In the genomic region with DNA sequence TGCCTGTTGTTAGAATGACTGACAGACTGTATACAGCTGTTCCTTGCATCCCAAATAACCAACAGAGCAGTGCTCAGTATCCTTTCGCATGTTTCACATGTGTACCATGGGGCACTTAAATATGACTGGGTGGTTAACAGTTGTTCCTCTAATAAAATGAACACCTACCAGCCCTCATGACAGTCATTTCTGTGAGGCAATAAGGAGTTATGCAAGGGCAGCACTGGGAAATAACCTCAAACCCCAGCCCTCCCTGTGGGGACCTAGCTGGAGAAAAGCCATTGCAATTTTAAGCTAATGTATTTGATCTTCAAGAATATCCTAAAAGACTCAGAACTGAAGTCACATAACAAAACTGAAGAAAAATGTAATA, we compare ENCODE assay signal across 26 cellular contexts. TPM values are rescaled to one million over a fixed set of nuclear protein-coding genes. Genes with fewer than 3 reads are reported as not detected.
DNase-seq lines count a peak whose midpoint lies in the region; ATAC-seq and TF ChIP-seq lines count a peak whose summit lies in the region.
"Had no signal": no experiment of that assay in that cellular context is flagged by ENCODE, and none has a peak within 500 bp of the region (broad histone marks: within the 10 kb centered on the region; RNA-seq: fewer than 3 reads in every experiment).

No MANE protein-coding gene starts in this region.

- peak overlapping the region in 6 of 8 donors; percentile 16 to 75 (median 66) for H3K27ac ChIP-seq in spleen
- H3K27ac ChIP-seq: 22Rv1, epithelial cell of prostate, lower lobe of right lung, pancreas had no signal

- 58 to 87% (median 72%) methylated on average over 1 of the region's 1 CpG for WGBS in spleen, 5 donors

- no peak for TF ChIP-seq POLR2A in spleen (IDR thresholded peaks at IDR 0.05)

- H3K27me3 ChIP-seq in spleen (replicated peaks in 1 of 7) = no peaks in the 10 kb centered on the region
- H3K27me3 ChIP-seq: pancreas had no signal

- intact Hi-C loops in cardiac septum (cut with DNase I) = no loop called here
- intact Hi-C loops in spleen (cut with DNase I; ENCODE audit: low total_unique reads) = no loop called here

- peak; percentile 21 for DNase-seq in NK-92 treated with Interleukin-12 subunit alpha and Interleukin-12 subunit beta, amount 100 ng/mL, for 24 hours (lab: John Stamatoyannopoulos, UW)
- DNase-seq in NK-92 (lab: John Stamatoyannopoulos, UW; ENCODE audit: unreplicated experiment) = no peak
- peak; percentile 83 for DNase-seq in NOMO-1 treated with DMSO at 0.1 percent for 48 hours (lab: John Stamatoyannopoulos, UW; ENCODE audit: unreplicated experiment)
- DNase-seq in cardiac septum (ENCODE audit: low spot score) = peak; percentile 82
- DNase-seq in spleen = no peak
- DNase-seq: activated CD4-positive, alpha-beta T cell treated with anti-CD3 and anti-CD28 coated beads, Interleukin-2, amount 10 ng/mL, durations not matched to agents 7 days and 5 days; activated naive CD4-positive, alpha-beta T cell treated with Interleukin-2 at 50 U/mL for 16 hours; CD4-positive, alpha-beta T cell; effector CD8-positive, alpha-beta T cell; HCEC 1CT; Karpas-422; lower lobe of right lung; NCI-H1092 treated with DMSO at 0.1 percent for 48 hours; NCI-H187 treated with DMSO at 0.1 percent for 48 hours; NCI-H526; pancreas; stimulated activated naive CD4-positive, alpha-beta T cell; T-helper 9 cell had no signal

- H3K4me1 ChIP-seq in spleen = peaks cover 0 to 59% (median 16%) of the 10 kb centered on the region in 6 donors

- TF ChIP-seq CTCF in spleen (IDR thresholded peaks at IDR 0.05 in 8 of 11, conservative IDR thresholded peaks at IDR 0.05 in 3 of 11) = no peak

- ATAC-seq in HG03159 (IDR thresholded peaks at IDR 0.05; ENCODE audit: unreplicated experiment) (no peak), GM21515 (IDR thresholded peaks at IDR 0.05; ENCODE audit: unreplicated experiment) (no peak), HG02938 (IDR thresholded peaks at IDR 0.05; ENCODE audit: unreplicated experiment) (no peak)
- ATAC-seq: GM12878, WTC11 had no signal

- H3K9me3 ChIP-seq in spleen = no peaks in the 10 kb centered on the region
- H3K9me3 ChIP-seq: lower lobe of right lung, pancreas had no signal

- H3K4me3 ChIP-seq in spleen = no peak overlapping the region
- H3K4me3 ChIP-seq: GM12878, lower lobe of right lung, pancreas had no signal

- H3K36me3 ChIP-seq in spleen = peaks cover 0 to 97% (median 79%) of the 10 kb centered on the region in 6 donors

RNA-seq across cellular contexts. Expression of gene RFT1, which starts 7.3 kb away (rescaled TPM):
- total RNA-seq in cardiac septum (8.6 TPM), spleen (10 to 100 TPM; 12.1 to 25.6 (median 17.8) TPM)
- polyA plus RNA-seq in spleen = 1 to 10 TPM; 6.0 to 8.9 (median 8.1) TPM

RNA-seq across cellular contexts. Expression of gene PRKCD, which starts 38.1 kb away (rescaled TPM):
- total RNA-seq in cardiac septum = 10.6 TPM
- 100 to 1,000 TPM in 1 of 7 donors, 10 to 100 TPM in 6; 42.7 to 100 (median 59.6) TPM for total RNA-seq in spleen
- polyA plus RNA-seq in spleen = 10 to 100 TPM; 22.2 to 50.0 (median 31.9) TPM
- polyA plus RNA-seq: neural cell had no signal

Comparison
In these comparisons a context has a peak if more than half of its experiments do, and no peak if none do; other contexts are left out.
1. DNase-seq: peak in NK-92 treated with Interleukin-12 subunit alpha and Interleukin-12 subunit beta, amount 100 ng/mL, for 24 hours (single experiment), NOMO-1 treated with DMSO at 0.1 percent for 48 hours (single experiment) and cardiac septum (single experiment); none in NK-92 (single experiment) and spleen (single experiment).